1 cellular context compared by ENCODE assay signal in genomic region chr9:122173670-122174069, GRCh38.
TF ChIP-seq lines count a peak whose summit lies in the region.

No MANE protein-coding gene starts in this region.

TF ChIP-seq in K562, 482 proteins besides CTCF, POLR2A, EP300 and RAD21 (continues in another document):
- TF ChIP-seq ZNF124 (CRISPR knock-in tag; IDR thresholded peaks at IDR 0.05), result no peak
- TF ChIP-seq, protein P1, sequence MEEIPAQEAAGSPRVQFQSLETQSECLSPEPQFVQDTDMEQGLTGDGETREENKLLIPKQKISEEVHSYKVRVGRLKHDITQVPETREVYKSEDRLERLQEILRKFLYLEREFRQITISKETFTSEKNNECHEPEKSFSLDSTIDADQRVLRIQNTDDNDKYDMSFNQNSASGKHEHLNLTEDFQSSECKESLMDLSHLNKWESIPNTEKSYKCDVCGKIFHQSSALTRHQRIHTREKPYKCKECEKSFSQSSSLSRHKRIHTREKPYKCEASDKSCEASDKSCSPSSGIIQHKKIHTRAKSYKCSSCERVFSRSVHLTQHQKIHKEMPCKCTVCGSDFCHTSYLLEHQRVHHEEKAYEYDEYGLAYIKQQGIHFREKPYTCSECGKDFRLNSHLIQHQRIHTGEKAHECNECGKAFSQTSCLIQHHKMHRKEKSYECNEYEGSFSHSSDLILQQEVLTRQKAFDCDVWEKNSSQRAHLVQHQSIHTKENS (CRISPR knock-in tag; IDR thresholded peaks at IDR 0.05), result no peak
- TF ChIP-seq TAF1 (IDR thresholded peaks at IDR 0.05; ENCODE audit: control insufficient read depth, extremely low read depth, insufficient read depth, low read length, severe bottlenecking), result no peak
- no peak for TF ChIP-seq U2AF2 (optimal IDR thresholded peaks at IDR 0.05; ENCODE audit: low read depth, low read length)
- no peak for TF ChIP-seq CREB3L1 (IDR thresholded peaks at IDR 0.05; ENCODE audit: borderline replicate concordance, low read depth)
- TF ChIP-seq THRA (IDR thresholded peaks at IDR 0.05), result no peak
- no peak for TF ChIP-seq ZNF76 (CRISPR knock-in tag; IDR thresholded peaks at IDR 0.05; ENCODE audit: borderline replicate concordance)
- peak; percentile 88 for TF ChIP-seq RBM25 (IDR thresholded peaks at IDR 0.05; ENCODE audit: low read depth, low read length, severe bottlenecking)
- TF ChIP-seq CHD4 (IDR thresholded peaks at IDR 0.05; ENCODE audit: insufficient read depth, insufficient replicate concordance, low read depth, low read length, poor library complexity, severe bottlenecking), result peak; percentile 63
- TF ChIP-seq, protein P2, sequence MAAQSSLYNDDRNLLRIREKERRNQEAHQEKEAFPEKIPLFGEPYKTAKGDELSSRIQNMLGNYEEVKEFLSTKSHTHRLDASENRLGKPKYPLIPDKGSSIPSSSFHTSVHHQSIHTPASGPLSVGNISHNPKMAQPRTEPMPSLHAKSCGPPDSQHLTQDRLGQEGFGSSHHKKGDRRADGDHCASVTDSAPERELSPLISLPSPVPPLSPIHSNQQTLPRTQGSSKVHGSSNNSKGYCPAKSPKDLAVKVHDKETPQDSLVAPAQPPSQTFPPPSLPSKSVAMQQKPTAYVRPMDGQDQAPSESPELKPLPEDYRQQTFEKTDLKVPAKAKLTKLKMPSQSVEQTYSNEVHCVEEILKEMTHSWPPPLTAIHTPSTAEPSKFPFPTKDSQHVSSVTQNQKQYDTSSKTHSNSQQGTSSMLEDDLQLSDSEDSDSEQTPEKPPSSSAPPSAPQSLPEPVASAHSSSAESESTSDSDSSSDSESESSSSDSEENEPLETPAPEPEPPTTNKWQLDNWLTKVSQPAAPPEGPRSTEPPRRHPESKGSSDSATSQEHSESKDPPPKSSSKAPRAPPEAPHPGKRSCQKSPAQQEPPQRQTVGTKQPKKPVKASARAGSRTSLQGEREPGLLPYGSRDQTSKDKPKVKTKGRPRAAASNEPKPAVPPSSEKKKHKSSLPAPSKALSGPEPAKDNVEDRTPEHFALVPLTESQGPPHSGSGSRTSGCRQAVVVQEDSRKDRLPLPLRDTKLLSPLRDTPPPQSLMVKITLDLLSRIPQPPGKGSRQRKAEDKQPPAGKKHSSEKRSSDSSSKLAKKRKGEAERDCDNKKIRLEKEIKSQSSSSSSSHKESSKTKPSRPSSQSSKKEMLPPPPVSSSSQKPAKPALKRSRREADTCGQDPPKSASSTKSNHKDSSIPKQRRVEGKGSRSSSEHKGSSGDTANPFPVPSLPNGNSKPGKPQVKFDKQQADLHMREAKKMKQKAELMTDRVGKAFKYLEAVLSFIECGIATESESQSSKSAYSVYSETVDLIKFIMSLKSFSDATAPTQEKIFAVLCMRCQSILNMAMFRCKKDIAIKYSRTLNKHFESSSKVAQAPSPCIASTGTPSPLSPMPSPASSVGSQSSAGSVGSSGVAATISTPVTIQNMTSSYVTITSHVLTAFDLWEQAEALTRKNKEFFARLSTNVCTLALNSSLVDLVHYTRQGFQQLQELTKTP (IDR thresholded peaks at IDR 0.05; ENCODE audit: low read depth in 1 of 2, partially characterized antibody in 2 of 2), result no peak
- TF ChIP-seq, protein P3, sequence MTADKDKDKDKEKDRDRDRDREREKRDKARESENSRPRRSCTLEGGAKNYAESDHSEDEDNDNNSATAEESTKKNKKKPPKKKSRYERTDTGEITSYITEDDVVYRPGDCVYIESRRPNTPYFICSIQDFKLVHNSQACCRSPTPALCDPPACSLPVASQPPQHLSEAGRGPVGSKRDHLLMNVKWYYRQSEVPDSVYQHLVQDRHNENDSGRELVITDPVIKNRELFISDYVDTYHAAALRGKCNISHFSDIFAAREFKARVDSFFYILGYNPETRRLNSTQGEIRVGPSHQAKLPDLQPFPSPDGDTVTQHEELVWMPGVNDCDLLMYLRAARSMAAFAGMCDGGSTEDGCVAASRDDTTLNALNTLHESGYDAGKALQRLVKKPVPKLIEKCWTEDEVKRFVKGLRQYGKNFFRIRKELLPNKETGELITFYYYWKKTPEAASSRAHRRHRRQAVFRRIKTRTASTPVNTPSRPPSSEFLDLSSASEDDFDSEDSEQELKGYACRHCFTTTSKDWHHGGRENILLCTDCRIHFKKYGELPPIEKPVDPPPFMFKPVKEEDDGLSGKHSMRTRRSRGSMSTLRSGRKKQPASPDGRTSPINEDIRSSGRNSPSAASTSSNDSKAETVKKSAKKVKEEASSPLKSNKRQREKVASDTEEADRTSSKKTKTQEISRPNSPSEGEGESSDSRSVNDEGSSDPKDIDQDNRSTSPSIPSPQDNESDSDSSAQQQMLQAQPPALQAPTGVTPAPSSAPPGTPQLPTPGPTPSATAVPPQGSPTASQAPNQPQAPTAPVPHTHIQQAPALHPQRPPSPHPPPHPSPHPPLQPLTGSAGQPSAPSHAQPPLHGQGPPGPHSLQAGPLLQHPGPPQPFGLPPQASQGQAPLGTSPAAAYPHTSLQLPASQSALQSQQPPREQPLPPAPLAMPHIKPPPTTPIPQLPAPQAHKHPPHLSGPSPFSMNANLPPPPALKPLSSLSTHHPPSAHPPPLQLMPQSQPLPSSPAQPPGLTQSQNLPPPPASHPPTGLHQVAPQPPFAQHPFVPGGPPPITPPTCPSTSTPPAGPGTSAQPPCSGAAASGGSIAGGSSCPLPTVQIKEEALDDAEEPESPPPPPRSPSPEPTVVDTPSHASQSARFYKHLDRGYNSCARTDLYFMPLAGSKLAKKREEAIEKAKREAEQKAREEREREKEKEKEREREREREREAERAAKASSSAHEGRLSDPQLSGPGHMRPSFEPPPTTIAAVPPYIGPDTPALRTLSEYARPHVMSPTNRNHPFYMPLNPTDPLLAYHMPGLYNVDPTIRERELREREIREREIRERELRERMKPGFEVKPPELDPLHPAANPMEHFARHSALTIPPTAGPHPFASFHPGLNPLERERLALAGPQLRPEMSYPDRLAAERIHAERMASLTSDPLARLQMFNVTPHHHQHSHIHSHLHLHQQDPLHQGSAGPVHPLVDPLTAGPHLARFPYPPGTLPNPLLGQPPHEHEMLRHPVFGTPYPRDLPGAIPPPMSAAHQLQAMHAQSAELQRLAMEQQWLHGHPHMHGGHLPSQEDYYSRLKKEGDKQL (CRISPR knock-in tag; IDR thresholded peaks at IDR 0.05; ENCODE audit: borderline replicate concordance), result no peak
- TF ChIP-seq PBX2 (CRISPR knock-in tag; IDR thresholded peaks at IDR 0.05; ENCODE audit: low read depth), result no peak
- TF ChIP-seq PBX2 (tag; conservative IDR thresholded peaks at IDR 0.05; ENCODE audit: low read depth), result no peak
- no peak for TF ChIP-seq ZNF282 (CRISPR knock-in tag; IDR thresholded peaks at IDR 0.05)
- TF ChIP-seq HDAC2 (IDR thresholded peaks at IDR 0.05), result 0 out of 2 replicates have a peak, but pooled peaks have one; percentile 21
- no peak for TF ChIP-seq NR1H2 (CRISPR knock-in tag; IDR thresholded peaks at IDR 0.05)
- no peak for TF ChIP-seq PRPF4 (IDR thresholded peaks at IDR 0.05; ENCODE audit: insufficient read depth, low read depth, low read length, poor library complexity, severe bottlenecking)
- peak; percentile 64; the same call in 1 of the 2 replicates for TF ChIP-seq ADNP (tag; IDR thresholded peaks at IDR 0.05)
- peak; percentile 81 for TF ChIP-seq BCOR (IDR thresholded peaks at IDR 0.05)
- peak; percentile 35 for TF ChIP-seq PHF20 (IDR thresholded peaks at IDR 0.05; ENCODE audit: partially characterized antibody)
- no peak for TF ChIP-seq NEUROD1 (IDR thresholded peaks at IDR 0.05; ENCODE audit: borderline replicate concordance, low read depth, low read length, partially characterized antibody)
- TF ChIP-seq ETV5 (CRISPR knock-in tag; IDR thresholded peaks at IDR 0.05; ENCODE audit: low read depth), result no peak
- no peak for TF ChIP-seq NR2C2 (CRISPR knock-in tag; IDR thresholded peaks at IDR 0.05)
- TF ChIP-seq NR2C2 (tag; IDR thresholded peaks at IDR 0.05), result no peak
- TF ChIP-seq ZNF583 (CRISPR knock-in tag; IDR thresholded peaks at IDR 0.05), result no peak
- TF ChIP-seq, protein P4, sequence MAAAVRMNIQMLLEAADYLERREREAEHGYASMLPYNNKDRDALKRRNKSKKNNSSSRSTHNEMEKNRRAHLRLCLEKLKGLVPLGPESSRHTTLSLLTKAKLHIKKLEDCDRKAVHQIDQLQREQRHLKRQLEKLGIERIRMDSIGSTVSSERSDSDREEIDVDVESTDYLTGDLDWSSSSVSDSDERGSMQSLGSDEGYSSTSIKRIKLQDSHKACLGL (CRISPR knock-in tag; IDR thresholded peaks at IDR 0.05; ENCODE audit: borderline replicate concordance, poor library complexity, severe bottlenecking), result no peak
- TF ChIP-seq ZNF212 (CRISPR knock-in tag; IDR thresholded peaks at IDR 0.05), result no peak
- TF ChIP-seq ZNF121 (CRISPR knock-in tag; conservative IDR thresholded peaks at IDR 0.05), result no peak
- TF ChIP-seq BDP1 (IDR thresholded peaks at IDR 0.05; ENCODE audit: insufficient read depth, insufficient read length), result no peak
- no peak for TF ChIP-seq THAP7 (CRISPR knock-in tag; IDR thresholded peaks at IDR 0.05)
- TF ChIP-seq IRF1 (CRISPR knock-in tag; IDR thresholded peaks at IDR 0.05; ENCODE audit: borderline replicate concordance), result no peak
- TF ChIP-seq HEY1 (CRISPR knock-in tag; IDR thresholded peaks at IDR 0.05; ENCODE audit: borderline replicate concordance), result no peak
- no peak for TF ChIP-seq NFXL1 (CRISPR knock-in tag; IDR thresholded peaks at IDR 0.05)
- no peak for TF ChIP-seq GATAD2B (IDR thresholded peaks at IDR 0.05; ENCODE audit: borderline replicate concordance)
- TF ChIP-seq YY1 (IDR thresholded peaks at IDR 0.05; ENCODE audit: borderline replicate concordance in 1 of 3, control insufficient read depth in 1 of 3, extremely low read depth in 1 of 3, insufficient read depth in 3 of 3, insufficient read length in 1 of 3, insufficient replicate concordance in 2 of 3, low read depth in 1 of 3, low read length in 2 of 3), result no peak
- no peak for TF ChIP-seq ZNF239 (CRISPR knock-in tag; IDR thresholded peaks at IDR 0.05)
